Comparison of ENCODE assay signal across 22 cellular contexts in the genomic region with DNA sequence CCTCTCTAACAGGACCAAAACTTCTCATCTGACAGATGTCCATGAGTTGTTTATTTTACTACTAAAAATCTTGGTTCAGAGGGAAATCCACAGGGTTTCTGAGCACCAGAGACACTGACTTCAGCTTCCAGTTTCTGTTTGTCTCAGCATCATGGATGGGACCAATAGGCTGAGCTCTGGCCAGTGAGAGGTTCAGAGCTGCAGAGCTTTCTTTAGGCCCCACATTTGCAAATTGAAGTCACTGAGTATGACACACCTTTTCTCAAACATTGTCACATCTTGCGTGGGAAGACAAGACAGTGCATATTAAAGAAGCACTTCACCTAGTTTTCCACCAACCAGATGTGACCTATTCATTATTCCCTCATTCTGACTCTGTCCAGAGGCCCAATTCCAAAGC. TPM values are rescaled to one million over a fixed set of nuclear protein-coding genes. Genes with fewer than 3 reads are reported as not detected.
DNase-seq lines count a peak whose midpoint lies in the region; ATAC-seq and TF ChIP-seq lines count a peak whose summit lies in the region.
"Had no signal": no experiment of that assay in that cellular context is flagged by ENCODE, and none has a peak within 500 bp of the region (broad histone marks: within the 10 kb centered on the region; RNA-seq: fewer than 3 reads in every experiment).

No MANE protein-coding gene starts in this region.

- CTCF ChIA-PET in activated CD8-positive, alpha-beta T cell treated with anti-CD3 and anti-CD28 coated beads for 36 hours (lab: Charles Lee) = no interaction called here
- CTCF ChIA-PET in activated CD8-positive, alpha-beta T cell treated with anti-CD3 and anti-CD28 coated beads, Interleukin-2, amount 10 ng/mL, durations not matched to agents 7 days and 5 days (lab: Charles Lee) = interaction anchor here (0.7 kb wide), 1 partner anchor 128 kb away, joined by 3 read pairs; a partner anchor contains a TSS

- H3K27ac ChIP-seq in osteoblast (ENCODE audit: low read depth, low read length) = no peak overlapping the region
- no peak overlapping the region for H3K27ac ChIP-seq in right atrium auricular region
- H3K27ac ChIP-seq: coronary artery, foreskin keratinocyte, pancreas, SJCRH30, upper lobe of left lung had no signal

- H3K27ac Mint-ChIP-seq in activated CD8-positive, alpha-beta T cell treated with anti-CD3 and anti-CD28 coated beads for 36 hours = peak overlapping the region; percentile 36
- H3K27ac Mint-ChIP-seq in activated CD8-positive, alpha-beta T cell treated with anti-CD3 and anti-CD28 coated beads, Interleukin-2, amount 10 ng/mL, durations not matched to agents 7 days and 5 days = no peak overlapping the region
- H3K27ac Mint-ChIP-seq: H9; stimulated activated naive CD8-positive, alpha-beta T cell treated with anti-CD3 and anti-CD28 coated beads, Interleukin-15, Interleukin-2, amounts not matched to agents 100 ng/mL and 50 ng/mL, for 24 hours had no signal

- peaks cover 28% of the 10 kb centered on the region for H3K36me3 ChIP-seq in osteoblast (ENCODE audit: insufficient read depth, low read length)
- H3K36me3 ChIP-seq in right atrium auricular region = peaks cover 39% of the 10 kb centered on the region
- H3K36me3 ChIP-seq: SJCRH30 had no signal

- no peak overlapping the region for H3K4me3 Mint-ChIP-seq in activated CD8-positive, alpha-beta T cell treated with anti-CD3 and anti-CD28 coated beads for 36 hours
- no peak overlapping the region for H3K4me3 Mint-ChIP-seq in activated CD8-positive, alpha-beta T cell treated with anti-CD3 and anti-CD28 coated beads, Interleukin-2, amount 10 ng/mL, durations not matched to agents 7 days and 5 days
- H3K4me3 Mint-ChIP-seq: CD14-positive monocyte; H9; stimulated activated naive CD8-positive, alpha-beta T cell treated with anti-CD3 and anti-CD28 coated beads, Interleukin-15, Interleukin-2, amounts not matched to agents 100 ng/mL and 50 ng/mL, for 24 hours had no signal

- H2AFZ ChIP-seq in osteoblast (ENCODE audit: low read length) = no peak overlapping the region

- intact Hi-C loops in activated CD8-positive, alpha-beta T cell treated with anti-CD3 and anti-CD28 coated beads for 36 hours (cut with micrococcal nuclease) = no loop called here

- H3K27me3 Mint-ChIP-seq in activated CD8-positive, alpha-beta T cell treated with anti-CD3 and anti-CD28 coated beads for 36 hours = no peaks in the 10 kb centered on the region
- H3K27me3 Mint-ChIP-seq in activated CD8-positive, alpha-beta T cell treated with anti-CD3 and anti-CD28 coated beads, Interleukin-2, amount 10 ng/mL, durations not matched to agents 7 days and 5 days (ENCODE audit: low read depth) = no peaks in the 10 kb centered on the region
- H3K27me3 Mint-ChIP-seq: stimulated activated naive CD8-positive, alpha-beta T cell treated with anti-CD3 and anti-CD28 coated beads, Interleukin-15, Interleukin-2, amounts not matched to agents 100 ng/mL and 50 ng/mL, for 24 hours had no signal

- H3K27me3 ChIP-seq in osteoblast (ENCODE audit: insufficient read depth, low read length) = no peaks in the 10 kb centered on the region
- no peaks in the 10 kb centered on the region for H3K27me3 ChIP-seq in right atrium auricular region
- H3K27me3 ChIP-seq: foreskin keratinocyte, pancreas, SJCRH30, upper lobe of left lung had no signal

- H3K79me2 ChIP-seq in osteoblast (ENCODE audit: insufficient read depth, low read length) = no peaks in the 10 kb centered on the region

- POLR2A ChIA-PET in activated CD8-positive, alpha-beta T cell treated with anti-CD3 and anti-CD28 coated beads for 36 hours (lab: Charles Lee) = no interaction called here
- POLR2A ChIA-PET in activated CD8-positive, alpha-beta T cell treated with anti-CD3 and anti-CD28 coated beads, Interleukin-2, amount 10 ng/mL, durations not matched to agents 7 days and 5 days (lab: Charles Lee) = no interaction called here

- TF ChIP-seq CTCF in activated CD8-positive, alpha-beta T cell treated with anti-CD3 and anti-CD28 coated beads for 36 hours (IDR thresholded peaks at IDR 0.05) = no peak
- no peak for TF ChIP-seq CTCF in osteoblast (IDR thresholded peaks at IDR 0.05; ENCODE audit: extremely low read depth, low read depth, low read length)
- no peak for TF ChIP-seq CTCF in right atrium auricular region (IDR thresholded peaks at IDR 0.05)

- H3K4me2 ChIP-seq in osteoblast (ENCODE audit: insufficient read depth, low read length) = no peak overlapping the region

- H3K4me3 ChIP-seq in osteoblast (ENCODE audit: insufficient read depth, low read length) (no peak overlapping the region), right atrium auricular region (no peak overlapping the region)
- H3K4me3 ChIP-seq: coronary artery, pancreas, SJCRH30, upper lobe of left lung had no signal

- peaks cover 28% of the 10 kb centered on the region for H3K36me3 Mint-ChIP-seq in activated CD8-positive, alpha-beta T cell treated with anti-CD3 and anti-CD28 coated beads for 36 hours (ENCODE audit: low read depth)
- peaks cover 26% of the 10 kb centered on the region for H3K36me3 Mint-ChIP-seq in activated CD8-positive, alpha-beta T cell treated with anti-CD3 and anti-CD28 coated beads, Interleukin-2, amount 10 ng/mL, durations not matched to agents 7 days and 5 days (ENCODE audit: low read depth)

- DNase-seq in activated CD8-positive, alpha-beta T cell treated with anti-CD3 and anti-CD28 coated beads for 36 hours = peak; percentile 35
- DNase-seq in activated CD8-positive, alpha-beta T cell treated with anti-CD3 and anti-CD28 coated beads, Interleukin-2, amount 10 ng/mL, durations not matched to agents 7 days and 5 days = no peak
- DNase-seq in putamen (ENCODE audit: low spot score) (peak; percentile 49), osteoblast (ENCODE audit: insufficient read length, low spot score, missing footprints) (no peak), right atrium auricular region (ENCODE audit: low spot score) (no peak)
- DNase-seq: activated gamma-delta T cell, foreskin keratinocyte, H9, MV-4-11, NCI-H2081 treated with DMSO at 0.1 percent for 48 hours, NCI-H524, OCI-M1, pancreas, SJCRH30, upper lobe of left lung had no signal

- H3K9me3 ChIP-seq in osteoblast (ENCODE audit: low read depth, low read length) (no peaks in the 10 kb centered on the region), right atrium auricular region (no peaks in the 10 kb centered on the region)
- H3K9me3 ChIP-seq: pancreas, SJCRH30, upper lobe of left lung had no signal

- no peaks in the 10 kb centered on the region for H3K4me1 ChIP-seq in osteoblast (ENCODE audit: insufficient read depth, low read length)
- no peaks in the 10 kb centered on the region for H3K4me1 ChIP-seq in right atrium auricular region
- H3K4me1 ChIP-seq: foreskin keratinocyte, SJCRH30, upper lobe of left lung had no signal

- H3K9me3 Mint-ChIP-seq in activated CD8-positive, alpha-beta T cell treated with anti-CD3 and anti-CD28 coated beads for 36 hours = peaks cover 2% of the 10 kb centered on the region
- H3K9me3 Mint-ChIP-seq in activated CD8-positive, alpha-beta T cell treated with anti-CD3 and anti-CD28 coated beads, Interleukin-2, amount 10 ng/mL, durations not matched to agents 7 days and 5 days (ENCODE audit: insufficient read depth) = no peaks in the 10 kb centered on the region
- H3K9me3 Mint-ChIP-seq: H9; stimulated activated naive CD8-positive, alpha-beta T cell treated with anti-CD3 and anti-CD28 coated beads, Interleukin-15, Interleukin-2, amounts not matched to agents 100 ng/mL and 50 ng/mL, for 24 hours had no signal

- H3K4me1 Mint-ChIP-seq in activated CD8-positive, alpha-beta T cell treated with anti-CD3 and anti-CD28 coated beads for 36 hours (ENCODE audit: low read depth) = peaks cover 11% of the 10 kb centered on the region
- peaks cover 3% of the 10 kb centered on the region for H3K4me1 Mint-ChIP-seq in activated CD8-positive, alpha-beta T cell treated with anti-CD3 and anti-CD28 coated beads, Interleukin-2, amount 10 ng/mL, durations not matched to agents 7 days and 5 days (ENCODE audit: low read depth)
- H3K4me1 Mint-ChIP-seq: CD14-positive monocyte, H9 had no signal

- H4K20me1 ChIP-seq in osteoblast (ENCODE audit: insufficient read depth, low read length) = no peaks in the 10 kb centered on the region

- ATAC-seq in activated CD8-positive, alpha-beta T cell treated with anti-CD3 and anti-CD28 coated beads for 36 hours = peak; percentile 87
- no peak for ATAC-seq in activated CD8-positive, alpha-beta T cell treated with anti-CD3 and anti-CD28 coated beads, Interleukin-2, amount 10 ng/mL, durations not matched to agents 7 days and 5 days
- peak; percentile 74 for ATAC-seq in GM19025 (IDR thresholded peaks at IDR 0.05; ENCODE audit: low read depth, unreplicated experiment)
- ATAC-seq in HG03342 (IDR thresholded peaks at IDR 0.05; ENCODE audit: unreplicated experiment) = peak; percentile 71
- no peak for ATAC-seq in HG03439 (IDR thresholded peaks at IDR 0.05; ENCODE audit: unreplicated experiment)
- ATAC-seq: foreskin keratinocyte had no signal

RNA-seq across cellular contexts. Expression of a gene that starts 45.2 kb away (rescaled TPM):
- not detected for total RNA-seq in activated CD8-positive, alpha-beta T cell treated with anti-CD3 and anti-CD28 coated beads for 36 hours
- total RNA-seq in activated CD8-positive, alpha-beta T cell treated with anti-CD3 and anti-CD28 coated beads, Interleukin-2, amount 10 ng/mL, durations not matched to agents 7 days and 5 days = not detected
- 0.29 TPM in 1 of 2 replicates, not detected in the other for total RNA-seq in osteoblast
- total RNA-seq in right atrium auricular region = not detected
- total RNA-seq: SJCRH30; T-helper 2 cell treated with Interferon-gamma antibody and Interleukin-4, amounts not matched to agents 100 ng/mL and 5 ng/mL, for 36 hours had no signal

RNA-seq across cellular contexts. Expression of a gene that starts 51.4 kb away (rescaled TPM):
- total RNA-seq in activated CD8-positive, alpha-beta T cell treated with anti-CD3 and anti-CD28 coated beads for 36 hours = 10 to 100 TPM; 78.9 to 83.2 TPM
- 10 to 100 TPM; 48.8 to 57.1 TPM for total RNA-seq in activated CD8-positive, alpha-beta T cell treated with anti-CD3 and anti-CD28 coated beads, Interleukin-2, amount 10 ng/mL, durations not matched to agents 7 days and 5 days
- total RNA-seq in osteoblast (138 and 143 TPM in 2 replicates), right atrium auricular region (10 to 100 TPM; 20.8 to 24.0 TPM)

Comparison
In these comparisons a context has a peak if more than half of its experiments do, and no peak if none do; other contexts are left out.
1. ATAC-seq: peak in activated CD8-positive, alpha-beta T cell treated with anti-CD3 and anti-CD28 coated beads for 36 hours (single experiment), GM19025 (single experiment) and HG03342 (single experiment); none in activated CD8-positive, alpha-beta T cell treated with anti-CD3 and anti-CD28 coated beads, Interleukin-2, amount 10 ng/mL, durations not matched to agents 7 days and 5 days (single experiment) and HG03439 (single experiment).
2. DNase-seq: peak in activated CD8-positive, alpha-beta T cell treated with anti-CD3 and anti-CD28 coated beads for 36 hours (single experiment) and putamen (single experiment); none in activated CD8-positive, alpha-beta T cell treated with anti-CD3 and anti-CD28 coated beads, Interleukin-2, amount 10 ng/mL, durations not matched to agents 7 days and 5 days (single experiment), osteoblast (single experiment) and right atrium auricular region (single experiment).